9 cellular contexts compared by ENCODE assay signal in the genomic region with DNA sequence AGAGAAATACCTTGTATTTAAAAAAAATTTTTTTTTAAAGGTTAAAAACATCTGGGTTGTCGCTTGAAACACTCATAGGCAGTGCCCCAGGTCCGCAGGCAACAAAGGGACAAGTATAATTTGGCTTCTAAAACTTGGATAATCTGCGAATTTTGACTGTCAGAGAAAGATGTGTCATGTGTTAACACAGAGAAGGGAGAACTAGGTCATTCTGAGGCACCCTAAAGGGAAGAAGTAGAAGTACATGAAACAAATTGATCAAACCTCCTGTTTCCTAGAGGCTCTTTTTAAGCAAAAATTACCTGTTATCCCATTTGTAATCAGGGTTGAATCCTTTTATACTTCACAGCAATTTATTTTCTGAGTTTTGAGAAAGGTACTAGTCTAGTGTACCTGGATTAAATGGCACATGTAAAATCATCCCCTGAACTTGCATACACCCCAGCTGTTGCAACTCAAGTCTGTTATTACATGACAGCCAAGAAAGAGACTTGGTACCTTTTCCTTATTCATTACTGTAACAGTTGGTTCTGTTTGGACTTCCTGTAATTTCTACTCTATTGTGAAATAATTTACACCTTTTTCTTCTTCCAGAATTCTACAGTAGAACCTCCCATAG. TPM values are rescaled to one million over a fixed set of nuclear protein-coding genes. Genes with fewer than 3 reads are reported as not detected.
DNase-seq lines count a peak whose midpoint lies in the region; ATAC-seq and TF ChIP-seq lines count a peak whose summit lies in the region.
"Had no signal": no experiment of that assay in that cellular context is flagged by ENCODE, and none has a peak within 500 bp of the region (broad histone marks: within the 10 kb centered on the region; RNA-seq: fewer than 3 reads in every experiment).

No MANE protein-coding gene starts in this region.

- H3K27me3 ChIP-seq in DOHH2 (ENCODE audit: control insufficient read depth, low read length) (no peaks in the 10 kb centered on the region), MM.1S (replicated peaks; ENCODE audit: insufficient read depth, low read length) (no peaks in the 10 kb centered on the region)
- H3K27me3 ChIP-seq: cardiac muscle cell had no signal

- H3K79me2 ChIP-seq in DOHH2 (ENCODE audit: control insufficient read depth, low read length) (no peaks in the 10 kb centered on the region), MM.1S (ENCODE audit: low read length) (no peaks in the 10 kb centered on the region)

- peaks cover 7% of the 10 kb centered on the region for H3F3A ChIP-seq in DOHH2 (ENCODE audit: control insufficient read depth, insufficient read depth)
- H3F3A ChIP-seq in MM.1S (ENCODE audit: insufficient read depth, low read length): no peaks in the 10 kb centered on the region

- H3K4me1 ChIP-seq in DOHH2 (ENCODE audit: control insufficient read depth, low read length) (peaks cover 20% of the 10 kb centered on the region), MM.1S (ENCODE audit: low read length) (0 out of 2 replicates have a peak, but pooled peaks cover 4% of the 10 kb centered on the region)

- H3K4me3 ChIP-seq in DOHH2 (ENCODE audit: low read length) (no peak overlapping the region), MM.1S (ENCODE audit: low read length) (no peak overlapping the region)

- no peaks in the 10 kb centered on the region for H3K27me3 Mint-ChIP-seq in activated naive CD8-positive, alpha-beta T cell
- no peaks in the 10 kb centered on the region for H3K27me3 Mint-ChIP-seq in mesothelial cell of epicardium (ENCODE audit: low read depth)

- no peaks in the 10 kb centered on the region for H4K20me1 ChIP-seq in DOHH2 (ENCODE audit: control insufficient read depth, insufficient read depth, low read depth, low read length)
- no peaks in the 10 kb centered on the region for H4K20me1 ChIP-seq in MM.1S (ENCODE audit: insufficient read depth, low read length)

- H3K4me1 Mint-ChIP-seq in activated naive CD8-positive, alpha-beta T cell (ENCODE audit: low read depth): peaks cover 24% of the 10 kb centered on the region
- H3K4me1 Mint-ChIP-seq in mesothelial cell of epicardium: peaks cover 18% of the 10 kb centered on the region

- H3K27ac ChIP-seq in DOHH2 (ENCODE audit: low read depth, low read length) (no peak overlapping the region), MM.1S (ENCODE audit: low read length) (no peak overlapping the region)

- H3K4me3 Mint-ChIP-seq in activated naive CD8-positive, alpha-beta T cell: peak overlapping the region; percentile 88
- H3K4me3 Mint-ChIP-seq in mesothelial cell of epicardium: peak overlapping the region; percentile 86

- H2AFZ ChIP-seq in MM.1S (ENCODE audit: low read length): 0 out of 2 replicates have a peak overlapping the region, but pooled peaks have one; percentile 20

- H3K4me2 ChIP-seq in DOHH2 (ENCODE audit: low read length): peak overlapping the region; percentile 78
- no peak overlapping the region for H3K4me2 ChIP-seq in MM.1S (ENCODE audit: low read depth, low read length)

- no peaks in the 10 kb centered on the region for H3K9me3 Mint-ChIP-seq in activated naive CD8-positive, alpha-beta T cell (ENCODE audit: low read depth)
- peaks cover 5% of the 10 kb centered on the region for H3K9me3 Mint-ChIP-seq in mesothelial cell of epicardium

- no peak for TF ChIP-seq CTCF in DOHH2 (IDR thresholded peaks at IDR 0.05; ENCODE audit: low read depth, low read length, poor library complexity, severe bottlenecking)
- TF ChIP-seq CTCF in MM.1S (IDR thresholded peaks at IDR 0.05; ENCODE audit: low read length): no peak
- TF ChIP-seq CTCF in mesothelial cell of epicardium (IDR thresholded peaks at IDR 0.05; ENCODE audit: unreplicated experiment): no peak

- ATAC-seq in GM21786 (IDR thresholded peaks at IDR 0.05; ENCODE audit: unreplicated experiment) (no peak), GM21528 (IDR thresholded peaks at IDR 0.05; ENCODE audit: low FRiP score, unreplicated experiment) (no peak)

- DNase-seq in MM.1S (no peak), mesothelial cell of epicardium (ENCODE audit: low spot score in 2 of 2, unreplicated experiment in 2 of 2) (no peak), NCI-H2081 (lab: John Stamatoyannopoulos, UW) (no peak), ecto neural progenitor cell (ENCODE audit: low spot score) (no peak)

- no peaks in the 10 kb centered on the region for H3K9me2 ChIP-seq in DOHH2 (replicated peaks; ENCODE audit: control insufficient read depth, low read length)
- H3K9me2 ChIP-seq in MM.1S (replicated peaks; ENCODE audit: insufficient read depth, low read length): no peaks in the 10 kb centered on the region

- no peak overlapping the region for H3K9ac ChIP-seq in MM.1S (ENCODE audit: low read length)

- peaks cover 6% of the 10 kb centered on the region for H3K36me3 Mint-ChIP-seq in activated naive CD8-positive, alpha-beta T cell
- H3K36me3 Mint-ChIP-seq in mesothelial cell of epicardium: peaks cover 13% of the 10 kb centered on the region

- H3K36me3 ChIP-seq in DOHH2 (ENCODE audit: control insufficient read depth, low read length) (no peaks in the 10 kb centered on the region), MM.1S (replicated peaks; ENCODE audit: insufficient read depth, low read length) (no peaks in the 10 kb centered on the region)
- H3K36me3 ChIP-seq: cardiac muscle cell had no signal

- peak overlapping the region; percentile 80 for H3K27ac Mint-ChIP-seq in activated naive CD8-positive, alpha-beta T cell
- H3K27ac Mint-ChIP-seq in mesothelial cell of epicardium: no peak overlapping the region

- no peaks in the 10 kb centered on the region for H3K9me3 ChIP-seq in DOHH2 (ENCODE audit: control insufficient read depth, insufficient read depth, low read length)
- H3K9me3 ChIP-seq in MM.1S (replicated peaks; ENCODE audit: insufficient read depth, low read length): no peaks in the 10 kb centered on the region

RNA-seq across cellular contexts. Expression of a gene that starts 1.7 kb away (rescaled TPM):
- 17.5 to 20.8 TPM (median 17.6 TPM) in 3 replicates for total RNA-seq in mesothelial cell of epicardium

RNA-seq across cellular contexts. Expression of a gene that starts 48.0 kb away (rescaled TPM):
- 94.3 to 98.7 TPM (median 96.1 TPM) in 3 replicates for total RNA-seq in mesothelial cell of epicardium
